16 cellular contexts compared by ENCODE assay signal in genomic region chr1:106584127-106584526, GRCh38.
DNase-seq lines count a peak whose midpoint lies in the region; FAIRE-seq and TF ChIP-seq lines count a peak whose summit lies in the region.
"Had no signal": no experiment of that assay in that cellular context is flagged by ENCODE, and none has a peak within 500 bp of the region (broad histone marks: within the 10 kb centered on the region; RNA-seq: fewer than 3 reads in every experiment).

No MANE protein-coding gene starts in this region.

- H3K4me1 Mint-ChIP-seq in nephron, result peaks cover 10% of the 10 kb centered on the region
- no peaks in the 10 kb centered on the region for H3K4me1 Mint-ChIP-seq in activated CD4-positive, alpha-beta T cell treated with anti-CD3 and anti-CD28 coated beads, Interleukin-2, amount 10 ng/mL, durations not matched to agents 7 days and 5 days
- H3K4me1 Mint-ChIP-seq: CD4-positive, CD25-positive, alpha-beta regulatory T cell had no signal

- H3K27ac Mint-ChIP-seq in nephron, result peak overlapping the region; percentile 27 to 73 (median 58)
- H3K27ac Mint-ChIP-seq in activated CD4-positive, alpha-beta T cell treated with anti-CD3 and anti-CD28 coated beads, Interleukin-2, amount 10 ng/mL, durations not matched to agents 7 days and 5 days, result no peak overlapping the region
- H3K27ac Mint-ChIP-seq: CD4-positive, CD25-positive, alpha-beta regulatory T cell had no signal

- H3K36me3 Mint-ChIP-seq in nephron (ENCODE audit: low read depth), result no peaks in the 10 kb centered on the region
- no peaks in the 10 kb centered on the region for H3K36me3 Mint-ChIP-seq in activated CD4-positive, alpha-beta T cell treated with anti-CD3 and anti-CD28 coated beads, Interleukin-2, amount 10 ng/mL, durations not matched to agents 7 days and 5 days (ENCODE audit: low read depth)
- H3K36me3 Mint-ChIP-seq: CD4-positive, CD25-positive, alpha-beta regulatory T cell had no signal

- TF ChIP-seq CTCF in astrocyte of the spinal cord (IDR thresholded peaks at IDR 0.05; ENCODE audit: low read depth, low read length) (no peak), nephron (IDR thresholded peaks at IDR 0.05; ENCODE audit: unreplicated experiment in 3 of 3) (no peak)

- no peak overlapping the region for H3K4me3 Mint-ChIP-seq in nephron
- no peak overlapping the region for H3K4me3 Mint-ChIP-seq in activated CD4-positive, alpha-beta T cell treated with anti-CD3 and anti-CD28 coated beads, Interleukin-2, amount 10 ng/mL, durations not matched to agents 7 days and 5 days
- H3K4me3 Mint-ChIP-seq: CD4-positive, CD25-positive, alpha-beta regulatory T cell had no signal

- peaks cover 12% of the 10 kb centered on the region for H3K9me3 Mint-ChIP-seq in nephron
- H3K9me3 Mint-ChIP-seq in activated CD4-positive, alpha-beta T cell treated with anti-CD3 and anti-CD28 coated beads, Interleukin-2, amount 10 ng/mL, durations not matched to agents 7 days and 5 days, result peaks cover 5% of the 10 kb centered on the region

- POLR2A ChIA-PET in activated CD4-positive, alpha-beta T cell treated with anti-CD3 and anti-CD28 coated beads, Interleukin-2, amount 10 ng/mL, durations not matched to agents 7 days and 5 days (lab: Charles Lee), result no interaction called here

- TF ChIP-seq POLR2A in erythroblast (IDR thresholded peaks at IDR 0.05; ENCODE audit: low read length) (no peak), H54 (IDR thresholded peaks at IDR 0.05; ENCODE audit: low read depth, low read length) (no peak)

- DNase-seq in Caki2 (ENCODE audit: low read depth) (peak; percentile 79), NCI-H226 (peak; percentile 2), astrocyte of the spinal cord (ENCODE audit: low read depth, low spot score) (peak; percentile 3), NCI-H146 (lab: John Stamatoyannopoulos, UW) (no peak), erythroblast (lab: John Stamatoyannopoulos, UW) (no peak), H54 (ENCODE audit: insufficient read length, low spot score) (no peak)
- no peak for DNase-seq in activated CD4-positive, alpha-beta T cell treated with anti-CD3 and anti-CD28 coated beads, Interleukin-2, amount 10 ng/mL, durations not matched to agents 7 days and 5 days
- DNase-seq: CD4-positive, CD25-positive, alpha-beta regulatory T cell; DMS79; GF-D8; H7; IMR-90; KBM-7 had no signal

- FAIRE-seq in H54 (lab: Jason Lieb, UNC), result no peak
- FAIRE-seq: A549 had no signal

- no peak overlapping the region for H3K4me3 ChIP-seq in astrocyte of the spinal cord (ENCODE audit: low read depth, low read length)
- H3K4me3 ChIP-seq: A549; BLaER1 treated with 17β-estradiol and CSF1 and Interleukin-3, amounts not matched to agents 10 nM and 100 nM had no signal

- CTCF ChIA-PET in activated CD4-positive, alpha-beta T cell treated with anti-CD3 and anti-CD28 coated beads, Interleukin-2, amount 10 ng/mL, durations not matched to agents 7 days and 5 days (lab: Charles Lee), result no interaction called here

- in situ Hi-C loops in Caki2 (cut with HindIII; ENCODE audit: low pct_unique_long_range_greater_than_20kb, low sequenced_read_pairs) (no loop called here), astrocyte of the spinal cord (cut with HindIII; ENCODE audit: low sequenced_read_pairs) (no loop called here)

- H3K27me3 Mint-ChIP-seq in nephron (ENCODE audit: low read depth), result peaks cover 3% of the 10 kb centered on the region
- no peaks in the 10 kb centered on the region for H3K27me3 Mint-ChIP-seq in activated CD4-positive, alpha-beta T cell treated with anti-CD3 and anti-CD28 coated beads, Interleukin-2, amount 10 ng/mL, durations not matched to agents 7 days and 5 days
- H3K27me3 Mint-ChIP-seq: CD4-positive, CD25-positive, alpha-beta regulatory T cell had no signal

Comparison
In these comparisons a context has a peak if more than half of its experiments do, and no peak if none do; other contexts are left out.
1. DNase-seq: peak in Caki2 (single experiment), NCI-H226 (single experiment) and astrocyte of the spinal cord (single experiment); none in NCI-H146 (single experiment), erythroblast (0 of 2), activated CD4-positive, alpha-beta T cell treated with anti-CD3 and anti-CD28 coated beads, Interleukin-2, amount 10 ng/mL, durations not matched to agents 7 days and 5 days (single experiment) and H54 (single experiment).